Comparison of ENCODE assay signal across 8 cellular contexts in the genomic region with DNA sequence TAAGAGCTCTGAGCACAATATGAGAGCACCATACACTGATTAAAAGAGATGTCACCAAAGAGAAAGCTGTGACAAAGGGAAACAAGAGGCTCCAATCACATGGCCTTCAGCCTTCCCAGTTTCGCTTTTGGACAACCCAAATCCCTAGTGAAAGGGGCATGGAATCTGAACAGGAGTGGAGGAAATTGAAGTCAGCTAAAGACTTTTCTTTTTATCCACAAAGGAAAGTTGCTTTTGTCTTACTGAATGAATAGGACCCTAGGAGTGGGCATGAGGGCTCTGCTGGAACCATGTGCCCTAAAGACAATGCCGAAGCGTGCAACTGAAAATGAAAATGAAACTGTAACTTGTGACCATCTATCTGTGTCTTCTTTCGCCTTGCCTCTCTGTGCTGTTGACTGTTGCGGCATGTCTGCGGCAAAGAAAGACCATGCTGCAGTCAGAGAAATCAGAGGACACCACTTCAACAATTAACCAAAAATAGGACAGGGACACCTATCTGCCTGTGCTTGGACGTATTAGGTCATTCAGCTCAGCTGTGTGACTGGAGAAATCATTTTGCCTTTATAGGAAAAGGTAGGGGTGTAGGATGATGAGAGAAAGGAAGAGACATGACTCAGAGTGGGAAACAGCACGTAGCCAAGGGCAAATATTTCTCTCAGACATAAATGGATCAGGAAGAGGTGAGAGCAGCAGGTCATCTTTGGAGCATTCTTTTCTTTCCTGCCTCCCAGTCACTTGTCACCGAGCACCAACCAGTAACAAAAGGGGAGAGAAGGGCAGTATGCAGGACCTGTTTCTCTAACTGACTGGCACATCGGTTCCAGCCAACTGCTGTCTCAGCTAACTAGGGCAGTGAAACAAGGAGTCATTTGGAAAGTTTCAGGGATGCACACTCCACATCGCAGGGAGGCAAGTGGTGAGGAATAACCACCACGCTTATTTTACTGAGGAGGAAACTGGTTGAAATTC. TPM values are rescaled to one million over a fixed set of nuclear protein-coding genes. Genes with fewer than 3 reads are reported as not detected.
A peak's percentile ranks its signal among the peaks of the same experiment; 100 is the strongest.
DNase-seq lines count a peak whose midpoint lies in the region; ATAC-seq and TF ChIP-seq lines count a peak whose summit lies in the region.

No MANE protein-coding gene starts in this region.

- H3K9me3 ChIP-seq in CD4-positive, CD25-positive, alpha-beta regulatory T cell (ENCODE audit: control insufficient read depth in 2 of 2, low read length in 2 of 2) = no peaks in the 10 kb centered on the region
- no peaks in the 10 kb centered on the region for H3K9me3 ChIP-seq in OCI-LY3 (ENCODE audit: insufficient read depth, low read length)

- peak overlapping the region; percentile 71 to 87 (median 76) for H3K4me3 Mint-ChIP-seq in CD4-positive, CD25-positive, alpha-beta regulatory T cell
- H3K4me3 Mint-ChIP-seq in dendritic cell treated with granulocyte-macrophage colony-stimulating factor and Interleukin-4, amounts not matched to agents 40 ng/mL and 50 ng/mL, for 4 days = peak overlapping the region; percentile 28
- H3K4me3 Mint-ChIP-seq in naive B cell = peak overlapping the region; percentile 48 to 84 (median 72)

- H4K20me1 ChIP-seq in OCI-LY3 (ENCODE audit: insufficient read depth, low read length) = no peaks in the 10 kb centered on the region

- H3K27me3 ChIP-seq in CD4-positive, CD25-positive, alpha-beta regulatory T cell (ENCODE audit: control insufficient read depth, insufficient read depth, low read length) = peaks cover 4% of the 10 kb centered on the region
- H3K27me3 ChIP-seq in OCI-LY3 (ENCODE audit: low read depth, low read length) = no peaks in the 10 kb centered on the region

- peaks cover 0 to 1% (median 0%) of the 10 kb centered on the region in 7 donors for H3K9me3 Mint-ChIP-seq in CD4-positive, CD25-positive, alpha-beta regulatory T cell
- H3K9me3 Mint-ChIP-seq in dendritic cell treated with granulocyte-macrophage colony-stimulating factor and Interleukin-4, amounts not matched to agents 40 ng/mL and 50 ng/mL, for 4 days = no peaks in the 10 kb centered on the region
- no peaks in the 10 kb centered on the region for H3K9me3 Mint-ChIP-seq in naive B cell

- peak overlapping the region; percentile 77 for H3K4me3 ChIP-seq in CD4-positive, CD25-positive, alpha-beta regulatory T cell (ENCODE audit: low read depth, low read length)
- peak overlapping the region; percentile 77 for H3K4me3 ChIP-seq in OCI-LY3 (ENCODE audit: low read length)

- ATAC-seq in CD4-positive, CD25-positive, alpha-beta regulatory T cell (ENCODE audit: low read depth in 2 of 2) = peak; percentile 65 to 72
- ATAC-seq in GM18907 (IDR thresholded peaks at IDR 0.05; ENCODE audit: unreplicated experiment) (peak; percentile 97), HG03095 (IDR thresholded peaks at IDR 0.05; ENCODE audit: unreplicated experiment) (peak; percentile 98), naive B cell (ENCODE audit: low read depth in 2 of 2) (peak; percentile 92 to 94)

- peaks cover 0 to 14% (median 7%) of the 10 kb centered on the region in 4 donors for H3K4me1 Mint-ChIP-seq in CD4-positive, CD25-positive, alpha-beta regulatory T cell
- H3K4me1 Mint-ChIP-seq in dendritic cell treated with granulocyte-macrophage colony-stimulating factor and Interleukin-4, amounts not matched to agents 40 ng/mL and 50 ng/mL, for 4 days (ENCODE audit: low read depth) = peaks cover 5% of the 10 kb centered on the region
- peaks cover 6 to 11% (median 7%) of the 10 kb centered on the region in 3 donors for H3K4me1 Mint-ChIP-seq in naive B cell

- peaks cover 6% of the 10 kb centered on the region for H3K4me1 ChIP-seq in CD4-positive, CD25-positive, alpha-beta regulatory T cell (ENCODE audit: control insufficient read depth, insufficient read depth, low read length, poor library complexity, severe bottlenecking)
- H3K4me1 ChIP-seq in OCI-LY3 (ENCODE audit: low read length) = peaks cover 31% of the 10 kb centered on the region

- peak overlapping the region; percentile 95 for H2AFZ ChIP-seq in OCI-LY3 (ENCODE audit: low read depth, low read length)

- H3K27ac Mint-ChIP-seq in CD4-positive, CD25-positive, alpha-beta regulatory T cell = peak overlapping the region; percentile 7 to 83 (median 17)
- no peak overlapping the region for H3K27ac Mint-ChIP-seq in dendritic cell treated with granulocyte-macrophage colony-stimulating factor and Interleukin-4, amounts not matched to agents 40 ng/mL and 50 ng/mL, for 4 days
- peak overlapping the region in 4 of 6 donors; percentile 13 to 57 (median 53) for H3K27ac Mint-ChIP-seq in naive B cell

- H3K36me3 Mint-ChIP-seq in CD4-positive, CD25-positive, alpha-beta regulatory T cell = no peaks in the 10 kb centered on the region
- no peaks in the 10 kb centered on the region for H3K36me3 Mint-ChIP-seq in dendritic cell treated with granulocyte-macrophage colony-stimulating factor and Interleukin-4, amounts not matched to agents 40 ng/mL and 50 ng/mL, for 4 days (ENCODE audit: low read depth)
- H3K36me3 Mint-ChIP-seq in naive B cell = no peaks in the 10 kb centered on the region

- intact Hi-C loops in dendritic cell treated with granulocyte-macrophage colony-stimulating factor and Interleukin-4, amounts not matched to agents 40 ng/mL and 50 ng/mL, for 4 days (cut with micrococcal nuclease) = no loop called here

- H3K27ac ChIP-seq in CD4-positive, CD25-positive, alpha-beta regulatory T cell (ENCODE audit: insufficient read depth, low read length, poor library complexity, severe bottlenecking) = no peak overlapping the region
- peak overlapping the region; percentile 64 for H3K27ac ChIP-seq in OCI-LY3 (ENCODE audit: low read length)

- H3K27me3 Mint-ChIP-seq in CD4-positive, CD25-positive, alpha-beta regulatory T cell = peaks cover 26% of the 10 kb centered on the region
- H3K27me3 Mint-ChIP-seq in dendritic cell treated with granulocyte-macrophage colony-stimulating factor and Interleukin-4, amounts not matched to agents 40 ng/mL and 50 ng/mL, for 4 days = peaks cover 10% of the 10 kb centered on the region
- peaks cover 16 to 25% (median 22%) of the 10 kb centered on the region in 3 donors for H3K27me3 Mint-ChIP-seq in naive B cell

- no peak for TF ChIP-seq CTCF in OCI-LY3 (IDR thresholded peaks at IDR 0.05; ENCODE audit: low read depth, low read length)

- peak overlapping the region; percentile 94 for H3K4me2 ChIP-seq in OCI-LY3 (ENCODE audit: low read length)

- no peaks in the 10 kb centered on the region for H3K36me3 ChIP-seq in CD4-positive, CD25-positive, alpha-beta regulatory T cell (ENCODE audit: control insufficient read depth, insufficient read depth, low read length)
- H3K36me3 ChIP-seq in OCI-LY3 (replicated peaks; ENCODE audit: low read depth, low read length) = no peaks in the 10 kb centered on the region

- peak overlapping the region; percentile 63 for H3K9ac ChIP-seq in OCI-LY3 (ENCODE audit: low read length)

- DNase-seq in CD4-positive, CD25-positive, alpha-beta regulatory T cell = peak in 1 of 3 donors; percentile 52
- DNase-seq in naive B cell (no peak), OCI-M2 (lab: John Stamatoyannopoulos, UW; ENCODE audit: unreplicated experiment) (no peak), COLO829 (ENCODE audit: low spot score) (no peak)

- H3K79me2 ChIP-seq in OCI-LY3 (ENCODE audit: low read length) = no peaks in the 10 kb centered on the region

RNA-seq across cellular contexts. Expression of a gene that starts 12.3 kb away (rescaled TPM):
- total RNA-seq in CD4-positive, CD25-positive, alpha-beta regulatory T cell = not detected
- polyA plus RNA-seq in CD4-positive, CD25-positive, alpha-beta regulatory T cell = not detected
- not detected for polyA plus RNA-seq in naive B cell (ENCODE audit: low read depth in 6 of 6)

RNA-seq across cellular contexts. Expression of a gene that starts 13.0 kb away (rescaled TPM):
- not detected for total RNA-seq in CD4-positive, CD25-positive, alpha-beta regulatory T cell
- under 1 TPM in 2 of 4 donors, not detected in 2; 0.11 to 0.18 TPM for polyA plus RNA-seq in CD4-positive, CD25-positive, alpha-beta regulatory T cell
- polyA plus RNA-seq in naive B cell (ENCODE audit: low read depth in 6 of 6) = 1 to 10 TPM in 5 of 6 donors, under 1 TPM in 1; 0.73 to 9.0 (median 4.8) TPM
